ENCODE assay signal across 1 cellular context in the genomic region with DNA sequence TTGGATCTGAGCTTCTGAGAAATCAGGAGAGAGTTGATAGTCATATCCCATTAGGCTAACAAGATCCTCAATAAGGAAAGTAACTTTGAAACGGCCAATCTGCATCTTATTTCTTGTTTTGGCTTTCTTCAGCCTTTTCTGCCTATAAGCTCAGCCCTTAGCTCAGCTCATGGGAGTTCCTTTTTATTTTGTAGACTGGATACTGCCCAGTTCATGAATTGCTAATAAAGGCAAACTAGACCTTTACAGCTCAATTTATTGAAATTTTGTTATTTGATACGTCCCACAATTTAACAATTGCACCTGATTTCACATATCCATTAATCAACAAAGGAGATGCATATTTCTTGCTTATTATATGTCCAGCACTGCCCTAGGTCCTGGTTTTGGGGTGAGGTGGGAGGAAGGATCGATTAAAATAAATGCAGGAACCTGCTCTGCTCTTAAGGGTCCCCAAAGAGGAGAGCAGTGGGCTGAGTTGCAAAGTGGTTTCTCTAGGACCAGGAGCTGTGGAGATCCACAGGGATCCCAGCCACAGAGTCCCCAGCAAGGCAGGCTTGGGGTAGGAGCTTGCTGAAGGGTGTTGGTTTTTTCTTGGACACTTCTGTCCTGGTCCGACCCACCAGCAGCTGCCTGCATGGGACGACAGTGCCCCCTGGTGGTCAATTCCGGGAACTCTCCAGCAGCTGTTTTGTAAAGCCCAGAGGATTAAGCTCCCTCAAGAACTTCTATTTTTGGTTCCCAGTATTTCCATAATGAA.
A peak's percentile ranks its signal among the peaks of the same experiment; 100 is the strongest.
TF ChIP-seq lines count a peak whose summit lies in the region.

No MANE protein-coding gene starts in this region.

TF ChIP-seq in WTC11, 78 proteins besides CTCF, POLR2A, EP300 and RAD21 (continued from another document):
- TF ChIP-seq, protein P1, sequence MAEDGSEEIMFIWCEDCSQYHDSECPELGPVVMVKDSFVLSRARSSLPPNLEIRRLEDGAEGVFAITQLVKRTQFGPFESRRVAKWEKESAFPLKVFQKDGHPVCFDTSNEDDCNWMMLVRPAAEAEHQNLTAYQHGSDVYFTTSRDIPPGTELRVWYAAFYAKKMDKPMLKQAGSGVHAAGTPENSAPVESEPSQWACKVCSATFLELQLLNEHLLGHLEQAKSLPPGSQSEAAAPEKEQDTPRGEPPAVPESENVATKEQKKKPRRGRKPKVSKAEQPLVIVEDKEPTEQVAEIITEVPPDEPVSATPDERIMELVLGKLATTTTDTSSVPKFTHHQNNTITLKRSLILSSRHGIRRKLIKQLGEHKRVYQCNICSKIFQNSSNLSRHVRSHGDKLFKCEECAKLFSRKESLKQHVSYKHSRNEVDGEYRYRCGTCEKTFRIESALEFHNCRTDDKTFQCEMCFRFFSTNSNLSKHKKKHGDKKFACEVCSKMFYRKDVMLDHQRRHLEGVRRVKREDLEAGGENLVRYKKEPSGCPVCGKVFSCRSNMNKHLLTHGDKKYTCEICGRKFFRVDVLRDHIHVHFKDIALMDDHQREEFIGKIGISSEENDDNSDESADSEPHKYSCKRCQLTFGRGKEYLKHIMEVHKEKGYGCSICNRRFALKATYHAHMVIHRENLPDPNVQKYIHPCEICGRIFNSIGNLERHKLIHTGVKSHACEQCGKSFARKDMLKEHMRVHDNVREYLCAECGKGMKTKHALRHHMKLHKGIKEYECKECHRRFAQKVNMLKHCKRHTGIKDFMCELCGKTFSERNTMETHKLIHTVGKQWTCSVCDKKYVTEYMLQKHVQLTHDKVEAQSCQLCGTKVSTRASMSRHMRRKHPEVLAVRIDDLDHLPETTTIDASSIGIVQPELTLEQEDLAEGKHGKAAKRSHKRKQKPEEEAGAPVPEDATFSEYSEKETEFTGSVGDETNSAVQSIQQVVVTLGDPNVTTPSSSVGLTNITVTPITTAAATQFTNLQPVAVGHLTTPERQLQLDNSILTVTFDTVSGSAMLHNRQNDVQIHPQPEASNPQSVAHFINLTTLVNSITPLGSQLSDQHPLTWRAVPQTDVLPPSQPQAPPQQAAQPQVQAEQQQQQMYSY (CRISPR knock-in tag; IDR thresholded peaks at IDR 0.05): no peak
- TF ChIP-seq ZNF671 (CRISPR knock-in tag; IDR thresholded peaks at IDR 0.05): 0 out of 2 replicates have a peak, but pooled peaks have one; percentile 38
